Comparison of ENCODE assay signal across 8 cellular contexts in the genomic region with DNA sequence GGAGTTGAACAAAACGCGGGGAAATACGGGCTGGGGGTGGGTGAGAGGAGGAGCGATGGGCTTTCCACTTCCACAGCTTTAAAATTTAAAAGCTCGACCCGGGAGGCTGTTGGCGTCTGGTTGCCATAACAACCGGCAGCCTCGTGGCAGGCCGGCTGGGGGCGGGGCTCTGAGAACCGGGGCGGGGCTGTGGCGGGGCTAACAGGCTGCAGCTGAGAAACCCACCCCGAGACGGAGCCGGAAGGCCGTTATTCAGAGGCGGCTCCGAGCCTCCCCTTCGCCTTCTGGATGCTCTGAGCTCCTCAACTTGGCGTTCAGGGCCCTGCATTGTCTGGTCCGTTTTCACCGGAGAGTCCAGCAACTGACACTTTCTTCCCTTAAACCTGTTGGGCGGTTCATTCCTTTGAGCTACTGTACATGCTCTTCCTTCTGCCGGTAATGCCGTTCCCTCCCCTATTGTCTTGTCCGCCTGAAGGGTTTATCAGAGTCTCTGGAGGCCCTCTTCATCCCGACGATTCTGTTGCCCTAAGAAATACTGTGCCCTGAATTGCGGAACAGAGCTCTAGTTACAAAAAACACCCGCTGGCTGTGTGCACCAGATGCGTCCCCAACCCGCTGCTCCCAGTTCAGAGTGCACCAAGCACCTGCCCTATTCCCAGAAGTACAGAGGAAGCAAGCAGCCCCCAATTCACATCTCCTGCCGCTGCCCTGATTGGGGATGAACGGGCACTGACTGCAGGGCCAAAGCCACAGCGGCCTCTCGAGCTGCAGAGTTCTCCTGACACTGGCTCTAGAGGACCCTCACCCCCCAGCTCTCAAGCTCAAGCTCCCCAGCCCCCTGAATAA. TPM values are rescaled to one million over a fixed set of nuclear protein-coding genes. Genes with fewer than 3 reads are reported as not detected.
DNase-seq lines count a peak whose midpoint lies in the region; ATAC-seq and TF ChIP-seq lines count a peak whose summit lies in the region.

No MANE protein-coding gene starts in this region.

- peak; percentile 77 to 88 (median 79) for ATAC-seq in psoas muscle

- peak overlapping the region; percentile 88 for H3K4me3 ChIP-seq in GM12864 (ENCODE audit: low read depth, low read length)
- peak overlapping the region; percentile 90 for H3K4me3 ChIP-seq in HFF-Myc (replicated peaks; ENCODE audit: low read depth, low read length)
- H3K4me3 ChIP-seq in right atrium auricular region, result peak overlapping the region; percentile 70 to 99
- peak overlapping the region; percentile 87 for H3K4me3 ChIP-seq in psoas muscle
- H3K4me3 ChIP-seq in urinary bladder (ENCODE audit: low read depth, low read length), result peak overlapping the region; percentile 98

- TF ChIP-seq CTCF in GM12864 (IDR thresholded peaks at IDR 0.05; ENCODE audit: low read depth, low read length, missing control alignments) (no peak), HFF-Myc (IDR thresholded peaks at IDR 0.05; ENCODE audit: low read depth, low read length, missing control alignments) (no peak), right atrium auricular region (IDR thresholded peaks at IDR 0.05) (no peak), psoas muscle (IDR thresholded peaks at IDR 0.05) (no peak)

- DNase-seq in GM12864 (ENCODE audit: low read depth) (no peak), HFF-Myc (ENCODE audit: extremely low read depth, low read depth) (peak; percentile 21), NAMALWA (ENCODE audit: low spot score) (peak; percentile 90), T-helper 1 cell (peak; percentile 86 to 94 (median 92)), amniotic stem cell (lab: John Stamatoyannopoulos, UW) (peak; percentile 68), right atrium auricular region (ENCODE audit: low spot score) (peak; percentile 85), psoas muscle (peak; percentile 90 to 94)

- H3K36me3 ChIP-seq in right atrium auricular region, result peaks cover under 1% of the 10 kb centered on the region
- peaks cover 2 to 20% of the 10 kb centered on the region in 2 donors for H3K36me3 ChIP-seq in psoas muscle (ENCODE audit: insufficient read depth in 1 of 2, low read depth in 1 of 2)
- no peaks in the 10 kb centered on the region for H3K36me3 ChIP-seq in urinary bladder (ENCODE audit: insufficient read depth)

- intact Hi-C loops in psoas muscle (cut with DNase I), result no loop called here

- peaks cover 0 to 9% of the 10 kb centered on the region in 2 donors for H3K4me1 ChIP-seq in right atrium auricular region
- peaks cover 9% of the 10 kb centered on the region for H3K4me1 ChIP-seq in psoas muscle
- no peaks in the 10 kb centered on the region for H3K4me1 ChIP-seq in urinary bladder (ENCODE audit: insufficient read depth)

- peak overlapping the region; percentile 74 to 84 for H3K27ac ChIP-seq in right atrium auricular region
- peak overlapping the region; percentile 82 for H3K27ac ChIP-seq in psoas muscle
- H3K27ac ChIP-seq in urinary bladder (ENCODE audit: low read depth), result no peak overlapping the region

- no peaks in the 10 kb centered on the region for H3K27me3 ChIP-seq in right atrium auricular region
- H3K27me3 ChIP-seq in psoas muscle (ENCODE audit: insufficient read depth in 3 of 3, low read length in 2 of 3), result no peaks in the 10 kb centered on the region

- WGBS in psoas muscle, 3 donors, result 6 to 7% (median 6%) methylated on average over 32 to 38 of the region's 38 CpGs
- 6% methylated on average over 38 of the region's 38 CpGs for WGBS in urinary bladder

- no peaks in the 10 kb centered on the region for H3K9me3 ChIP-seq in right atrium auricular region
- no peaks in the 10 kb centered on the region for H3K9me3 ChIP-seq in psoas muscle

RNA-seq across cellular contexts. Expression of a gene that starts 0.6 kb away (rescaled TPM):
- total RNA-seq in right atrium auricular region (under 1 TPM; 0.39 to 0.44 TPM), psoas muscle (1 to 10 TPM in 1 of 4 donors, under 1 TPM in 2, not detected in 1; 0.42 to 1.1 (median 0.71) TPM), urinary bladder (1.3 TPM)
- polyA plus RNA-seq in psoas muscle (1 to 10 TPM; 1.2 to 2.1 (median 1.8) TPM), urinary bladder (1.3 TPM)

RNA-seq across cellular contexts. Expression of a gene that starts 0.9 kb away (rescaled TPM):
- total RNA-seq in right atrium auricular region, result 10 to 100 TPM in 1 of 2 donors, 1 to 10 TPM in 1; 6.7 to 13.5 TPM
- 1 to 10 TPM; 5.2 to 9.1 (median 7.4) TPM for total RNA-seq in psoas muscle
- polyA plus RNA-seq in psoas muscle, result 10 to 100 TPM; 10.7 to 15.0 (median 14.2) TPM
- 22.1 TPM for total RNA-seq in urinary bladder
- polyA plus RNA-seq in urinary bladder, result 21.6 TPM

RNA-seq across cellular contexts. Expression of a gene that starts 32.0 kb away (rescaled TPM):
- 1 to 10 TPM; 4.3 to 7.5 TPM for total RNA-seq in right atrium auricular region
- 1 to 10 TPM; 4.8 to 8.9 (median 7.9) TPM for total RNA-seq in psoas muscle
- polyA plus RNA-seq in psoas muscle, result 1 to 10 TPM; 3.7 to 8.4 (median 5.1) TPM
- total RNA-seq in urinary bladder, result 9.9 TPM
- polyA plus RNA-seq in urinary bladder, result 14.4 TPM

RNA-seq across cellular contexts. Expression of a gene that starts 41.6 kb away (rescaled TPM):
- 10 to 100 TPM; 25.5 to 61.5 TPM for total RNA-seq in right atrium auricular region
- 10 to 100 TPM in 1 of 4 donors, 1 to 10 TPM in 3; 6.3 to 20.2 (median 8.4) TPM for total RNA-seq in psoas muscle
- 1 to 10 TPM; 6.6 to 9.7 (median 7.4) TPM for polyA plus RNA-seq in psoas muscle
- 17.0 TPM for total RNA-seq in urinary bladder
- polyA plus RNA-seq in urinary bladder, result 38.4 TPM

RNA-seq across cellular contexts. Expression of a gene that starts 53.2 kb away (rescaled TPM):
- total RNA-seq in right atrium auricular region (not detected), psoas muscle (not detected), urinary bladder (not detected)
- polyA plus RNA-seq in psoas muscle (under 1 TPM in 1 of 3 donors, not detected in 2; 0.41 TPM), urinary bladder (not detected)
